ENCODE assay signal across 27 cellular contexts in the genomic region with DNA sequence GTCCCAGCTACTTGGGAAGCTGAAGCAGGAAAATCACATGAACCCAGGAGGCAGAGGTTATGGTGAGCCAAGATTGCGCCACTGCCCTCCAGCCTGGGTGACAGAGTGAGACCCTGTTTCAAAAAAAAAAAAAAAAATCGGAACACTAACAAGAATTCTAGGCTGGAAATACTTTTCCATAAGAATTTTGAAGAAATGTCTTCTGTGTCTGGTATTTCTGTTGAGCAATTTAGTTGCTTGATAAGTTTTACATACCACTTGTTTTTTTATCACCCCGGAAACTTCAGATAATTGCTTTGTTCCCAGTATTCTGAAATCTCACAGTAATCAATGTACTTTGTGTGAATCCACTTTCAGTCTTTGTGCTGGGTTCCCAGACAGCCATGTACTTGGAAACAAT.
"Had no signal": no experiment of that assay in that cellular context is flagged by ENCODE, and none has a peak within 500 bp of the region (broad histone marks: within the 10 kb centered on the region; RNA-seq: fewer than 3 reads in every experiment).

No MANE protein-coding gene starts in this region.

- DNase-seq: activated CD4-positive, alpha-beta memory T cell treated with anti-CD3 and anti-CD28 coated beads, Interleukin-2, amount 10 ng/mL, durations not matched to agents 7 days and 5 days; activated CD4-positive, alpha-beta T cell treated with anti-CD3 and anti-CD28 coated beads for 1 hour; activated CD4-positive, alpha-beta T cell treated with anti-CD3 and anti-CD28 coated beads for 4 hours; activated CD4-positive, alpha-beta T cell treated with anti-CD3 and anti-CD28 coated beads, Interleukin-2, amount 10 ng/mL, durations not matched to agents 7 days and 5 days; activated CD4-positive, alpha-beta T cell treated with anti-CD3 and anti-CD28 coated beads, Interleukin-2, amount 50 U/mL, for 4 hours; activated CD8-positive, alpha-beta memory T cell treated with anti-CD3 and anti-CD28 coated beads, Interleukin-2, amount 50 U/mL, for 48 hours; activated gamma-delta T cell; activated naive CD4-positive, alpha-beta T cell; activated naive CD4-positive, alpha-beta T cell treated with anti-CD3 and anti-CD28 coated beads, Interleukin-2, amount 10 ng/mL, durations not matched to agents 7 days and 5 days; activated T-cell treated with anti-CD3 and anti-CD28 coated beads for 4 hours; activated T-cell treated with anti-CD3 and anti-CD28 coated beads, Interleukin-2, amount 50 U/mL, for 24 hours; activated T-cell treated with anti-CD3 and anti-CD28 coated beads, Interleukin-2, amount 50 U/mL, for 72 hours; adrenal gland; dorsolateral prefrontal cortex; effector memory CD4-positive, alpha-beta T cell; endodermal cell; foreskin keratinocyte; heart right ventricle; T-helper 2 cell had no signal

- H3K9me3 ChIP-seq: adrenal gland, ascending aorta, gastroesophageal sphincter had no signal

- H3K27ac ChIP-seq: adrenal gland, ascending aorta, coronary artery, dorsolateral prefrontal cortex, foreskin keratinocyte, gastroesophageal sphincter, VCaP had no signal

- H3K27me3 Mint-ChIP-seq: activated CD4-positive, alpha-beta memory T cell treated with anti-CD3 and anti-CD28 coated beads, Interleukin-2, amount 10 ng/mL, durations not matched to agents 7 days and 5 days; activated CD4-positive, alpha-beta T cell treated with anti-CD3 and anti-CD28 coated beads, Interleukin-2, amount 10 ng/mL, durations not matched to agents 7 days and 5 days; activated naive CD4-positive, alpha-beta T cell treated with anti-CD3 and anti-CD28 coated beads, Interleukin-2, amount 10 ng/mL, durations not matched to agents 7 days and 5 days; activated T-cell treated with anti-CD3 and anti-CD28 coated beads, Interleukin-2, amount 50 U/mL, for 24 hours; brain; central memory CD8-positive, alpha-beta T cell; dendritic cell treated with granulocyte-macrophage colony-stimulating factor and Interleukin-4, amounts not matched to agents 40 ng/mL and 50 ng/mL, for 4 days had no signal

- H3K27me3 ChIP-seq: adrenal gland, ascending aorta, dorsolateral prefrontal cortex, foreskin keratinocyte, gastroesophageal sphincter, heart right ventricle had no signal

- H3K4me1 ChIP-seq: ascending aorta had no signal

- H3K4me3 ChIP-seq: adrenal gland, ascending aorta, coronary artery, dorsolateral prefrontal cortex, gastroesophageal sphincter, heart right ventricle had no signal

- H3K36me3 ChIP-seq: adrenal gland had no signal

- H3K4me3 Mint-ChIP-seq: activated CD4-positive, alpha-beta memory T cell treated with anti-CD3 and anti-CD28 coated beads, Interleukin-2, amount 10 ng/mL, durations not matched to agents 7 days and 5 days; activated CD4-positive, alpha-beta T cell treated with anti-CD3 and anti-CD28 coated beads, Interleukin-2, amount 10 ng/mL, durations not matched to agents 7 days and 5 days; activated naive CD4-positive, alpha-beta T cell treated with anti-CD3 and anti-CD28 coated beads, Interleukin-2, amount 10 ng/mL, durations not matched to agents 7 days and 5 days; activated T-cell treated with anti-CD3 and anti-CD28 coated beads, Interleukin-2, amount 50 U/mL, for 24 hours; activated T-cell treated with anti-CD3 and anti-CD28 coated beads, Interleukin-2, amount 50 U/mL, for 72 hours; brain; central memory CD8-positive, alpha-beta T cell; dendritic cell treated with granulocyte-macrophage colony-stimulating factor and Interleukin-4, amounts not matched to agents 40 ng/mL and 50 ng/mL, for 4 days; endodermal cell; WTC11 had no signal

- H3K9me3 Mint-ChIP-seq: activated CD4-positive, alpha-beta memory T cell treated with anti-CD3 and anti-CD28 coated beads, Interleukin-2, amount 10 ng/mL, durations not matched to agents 7 days and 5 days; activated CD4-positive, alpha-beta T cell treated with anti-CD3 and anti-CD28 coated beads, Interleukin-2, amount 10 ng/mL, durations not matched to agents 7 days and 5 days; activated naive CD4-positive, alpha-beta T cell treated with anti-CD3 and anti-CD28 coated beads, Interleukin-2, amount 10 ng/mL, durations not matched to agents 7 days and 5 days; activated T-cell treated with anti-CD3 and anti-CD28 coated beads, Interleukin-2, amount 50 U/mL, for 24 hours; activated T-cell treated with anti-CD3 and anti-CD28 coated beads, Interleukin-2, amount 50 U/mL, for 72 hours; central memory CD8-positive, alpha-beta T cell had no signal

- H3K4me1 Mint-ChIP-seq: activated naive CD4-positive, alpha-beta T cell treated with anti-CD3 and anti-CD28 coated beads, Interleukin-2, amount 10 ng/mL, durations not matched to agents 7 days and 5 days; endodermal cell had no signal

- H3K27ac Mint-ChIP-seq: activated CD4-positive, alpha-beta memory T cell treated with anti-CD3 and anti-CD28 coated beads, Interleukin-2, amount 10 ng/mL, durations not matched to agents 7 days and 5 days; activated naive CD4-positive, alpha-beta T cell treated with anti-CD3 and anti-CD28 coated beads, Interleukin-2, amount 10 ng/mL, durations not matched to agents 7 days and 5 days; activated T-cell treated with anti-CD3 and anti-CD28 coated beads, Interleukin-2, amount 50 U/mL, for 24 hours; activated T-cell treated with anti-CD3 and anti-CD28 coated beads, Interleukin-2, amount 50 U/mL, for 72 hours; brain; dendritic cell treated with granulocyte-macrophage colony-stimulating factor and Interleukin-4, amounts not matched to agents 40 ng/mL and 50 ng/mL, for 4 days; endodermal cell had no signal
